ENCODE assay signal across 8 cellular contexts in genomic region chr6:56542367-56543331, GRCh38.
DNase-seq lines count a peak whose midpoint lies in the region; ATAC-seq, FAIRE-seq and TF ChIP-seq lines count a peak whose summit lies in the region.

No MANE protein-coding gene starts in this region.

- H3K36me3 Mint-ChIP-seq in CD8-positive, alpha-beta T cell: no peaks in the 10 kb centered on the region

- H3K4me3 Mint-ChIP-seq in CD8-positive, alpha-beta T cell: no peak overlapping the region

- ATAC-seq in CD8-positive, alpha-beta T cell: peak; percentile 83
- ATAC-seq in GM19438 (IDR thresholded peaks at IDR 0.05; ENCODE audit: low read depth, unreplicated experiment) (peak; percentile 95), HG03558 (IDR thresholded peaks at IDR 0.05; ENCODE audit: extremely low read depth, unreplicated experiment) (peak; percentile 93)

- H3K9me3 ChIP-seq in CD8-positive, alpha-beta T cell (ENCODE audit: low read length): no peaks in the 10 kb centered on the region

- no peak for TF ChIP-seq CTCF in CD8-positive, alpha-beta T cell (IDR thresholded peaks at IDR 0.05)

- peak; percentile 93 for FAIRE-seq in endometrium (lab: Jason Lieb, UNC)

- H3K18ac ChIP-seq in mesendoderm (ENCODE audit: low read length): peak overlapping the region; percentile 77

- peak overlapping the region; percentile 56 for H2BK5ac ChIP-seq in mesendoderm (ENCODE audit: low read length)

- peak overlapping the region; percentile 56 for H3K4me3 ChIP-seq in CD8-positive, alpha-beta T cell (ENCODE audit: low read depth, low read length)
- H3K4me3 ChIP-seq in mesendoderm (ENCODE audit: low read length): peak overlapping the region; percentile 69

- no peaks in the 10 kb centered on the region for H3K79me1 ChIP-seq in mesendoderm (ENCODE audit: low read length)

- H3K27ac Mint-ChIP-seq in CD8-positive, alpha-beta T cell: no peak overlapping the region

- intact Hi-C loops in CD8-positive, alpha-beta T cell (cut with DNase I, micrococcal nuclease): no loop called here

- H3K56ac ChIP-seq in mesendoderm (ENCODE audit: low read length): peak overlapping the region; percentile 91

- H3K4ac ChIP-seq in mesendoderm (ENCODE audit: low read depth, low read length): no peak overlapping the region

- POLR2A ChIA-PET in CD8-positive, alpha-beta T cell (lab: Charles Lee): no interaction called here

- H3K9me3 Mint-ChIP-seq in CD8-positive, alpha-beta T cell: no peaks in the 10 kb centered on the region

- DNase-seq in CD8-positive, alpha-beta T cell: peak; percentile 2 to 70 (median 41)
- DNase-seq in NCI-H748 treated with DMSO at 0.1 percent for 48 hours (lab: John Stamatoyannopoulos, UW): peak; percentile 91
- peak; percentile 79 for DNase-seq in activated CD8-positive, alpha-beta memory T cell treated with anti-CD3 and anti-CD28 coated beads for 24 hours
- DNase-seq in mesendoderm: peak; percentile 99
- DNase-seq in stimulated activated CD8-positive, alpha-beta memory T cell treated with anti-CD3 and anti-CD28 coated beads, Interleukin-12 subunit alpha, Interleukin-12 subunit beta, amount 100 ng/mL, for 24 hours (ENCODE audit: extremely low read depth): peak; percentile 23

- no peaks in the 10 kb centered on the region for H3K27me3 Mint-ChIP-seq in CD8-positive, alpha-beta T cell (ENCODE audit: low read depth)

- peak overlapping the region; percentile 85 for H3K4me2 ChIP-seq in mesendoderm (ENCODE audit: low read length)

- no peaks in the 10 kb centered on the region for H3K36me3 ChIP-seq in CD8-positive, alpha-beta T cell (ENCODE audit: insufficient read depth, low read length)
- no peaks in the 10 kb centered on the region for H3K36me3 ChIP-seq in mesendoderm (ENCODE audit: control insufficient read depth, insufficient read depth, low read length)

- no peak overlapping the region for H2AK5ac ChIP-seq in mesendoderm (ENCODE audit: low read length)

- H3K27me3 ChIP-seq in CD8-positive, alpha-beta T cell (ENCODE audit: insufficient read depth, low read length): no peaks in the 10 kb centered on the region
- no peaks in the 10 kb centered on the region for H3K27me3 ChIP-seq in mesendoderm (ENCODE audit: insufficient read depth, low read length, poor library complexity)

- H4K8ac ChIP-seq in mesendoderm (ENCODE audit: low read depth, low read length): no peak overlapping the region

- H3K23ac ChIP-seq in mesendoderm (ENCODE audit: low read length): no peak overlapping the region

- no peak overlapping the region for H4K5ac ChIP-seq in mesendoderm (ENCODE audit: low read length)

- H2BK15ac ChIP-seq in mesendoderm (replicated peaks; ENCODE audit: low read depth): no peak overlapping the region

- WGBS in mesendoderm (ENCODE audit: extremely low coverage, insufficient coverage, low lambda C conversion rate): no CpG with 5 or more reads among the region's 50 CpGs

- peak overlapping the region; percentile 84 for H3K9ac ChIP-seq in mesendoderm (ENCODE audit: low read length)

- H3K27ac ChIP-seq in CD8-positive, alpha-beta T cell (ENCODE audit: low read depth, low read length): peak overlapping the region; percentile 33
- H3K27ac ChIP-seq in mesendoderm (ENCODE audit: low read depth, low read length): peak overlapping the region; percentile 98

- no peak overlapping the region for H2BK120ac ChIP-seq in mesendoderm (ENCODE audit: low read depth, low read length)

- CTCF ChIA-PET in CD8-positive, alpha-beta T cell (lab: Charles Lee): interaction anchor here (0.7 to 1.6 kb wide), 2 partner anchors 30 to 49 kb away, joined by 3 read pairs; no protein-coding TSS in a partner anchor

- peaks cover 9% of the 10 kb centered on the region for H3K4me1 ChIP-seq in CD8-positive, alpha-beta T cell (ENCODE audit: insufficient read depth, low read length)
- peaks cover 5% of the 10 kb centered on the region for H3K4me1 ChIP-seq in mesendoderm (ENCODE audit: control insufficient read depth, low read depth, low read length)

- H3K4me1 Mint-ChIP-seq in CD8-positive, alpha-beta T cell (ENCODE audit: low read depth): no peaks in the 10 kb centered on the region

- H3K79me2 ChIP-seq in mesendoderm (ENCODE audit: control insufficient read depth, insufficient read depth, low read length): peaks cover 2% of the 10 kb centered on the region

Comparison
In these comparisons a context has a peak if more than half of its experiments do, and no peak if none do; other contexts are left out.
1. Peak in every context shown above with its lines: DNase-seq, ATAC-seq, H3K4me3 ChIP-seq and H3K27ac ChIP-seq.
2. DNase-seq: peak in every context shown above with its lines; median percentile 99 in mesendoderm; 91 in NCI-H748 treated with DMSO at 0.1 percent for 48 hours; 79 in activated CD8-positive, alpha-beta memory T cell treated with anti-CD3 and anti-CD28 coated beads for 24 hours; 41 in CD8-positive, alpha-beta T cell; 23 in stimulated activated CD8-positive, alpha-beta memory T cell treated with anti-CD3 and anti-CD28 coated beads, Interleukin-12 subunit alpha, Interleukin-12 subunit beta, amount 100 ng/mL, for 24 hours.